Comparison of ENCODE assay signal across 8 cellular contexts in the genomic region with DNA sequence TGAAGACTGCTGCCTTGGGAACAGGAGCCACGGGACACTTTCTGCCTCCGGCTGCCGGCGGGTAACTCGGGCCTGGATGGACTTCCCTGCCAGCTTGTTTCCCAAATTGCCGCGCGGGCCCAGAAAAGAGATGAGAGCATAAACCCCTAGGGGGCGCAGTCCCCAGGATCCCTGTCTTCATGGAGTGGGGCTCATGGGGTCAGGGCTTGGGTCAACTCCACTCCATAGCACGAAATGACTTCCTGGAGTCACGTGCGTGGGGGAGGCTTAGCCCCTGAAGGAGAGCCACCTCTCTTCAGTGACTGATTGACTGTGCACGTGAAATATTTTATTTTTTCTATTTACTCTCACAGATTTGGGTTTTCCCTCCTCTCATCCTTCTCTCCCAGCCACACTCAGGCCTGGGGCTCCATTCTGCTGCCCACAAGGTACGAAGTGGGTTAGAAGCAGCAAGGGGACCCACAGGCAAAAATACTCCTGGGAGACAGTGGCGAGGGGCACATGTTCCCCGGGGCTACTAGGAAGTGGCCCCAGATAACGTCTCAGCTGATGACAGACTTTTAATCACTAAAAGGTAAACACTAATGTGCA. TPM values are rescaled to one million over a fixed set of nuclear protein-coding genes. Genes with fewer than 3 reads are reported as not detected.
DNase-seq lines count a peak whose midpoint lies in the region; ATAC-seq and TF ChIP-seq lines count a peak whose summit lies in the region.

No MANE protein-coding gene starts in this region.

- intact Hi-C loops in activated naive CD4-positive, alpha-beta T cell treated with anti-CD3 and anti-CD28 coated beads for 36 hours (cut with micrococcal nuclease): loop anchor here (2.0 to 10.0 kb wide), 2 partner anchors 351 to 709 kb away; no protein-coding TSS in a partner anchor
- intact Hi-C loops in lower leg skin (cut with DNase I; ENCODE audit: low total_unique reads): no loop called here

- no peaks in the 10 kb centered on the region for H3K9me3 Mint-ChIP-seq in activated naive CD4-positive, alpha-beta T cell treated with anti-CD3 and anti-CD28 coated beads for 36 hours

- H3K4me3 ChIP-seq in retinal pigment epithelial cell (ENCODE audit: low read length): no peak overlapping the region
- no peak overlapping the region for H3K4me3 ChIP-seq in lower leg skin (ENCODE audit: low read depth, poor library complexity, severe bottlenecking)

- CTCF ChIA-PET in activated naive CD4-positive, alpha-beta T cell treated with anti-CD3 and anti-CD28 coated beads for 36 hours (lab: Charles Lee): interaction anchor here (0.6 to 5.9 kb wide), 27 partner anchors 9 to 713 kb away, joined by 3 to 75 read pairs (median 4); partner anchors contain the start of genes ACYP1, EIF2B2 and PGF

- no peaks in the 10 kb centered on the region for H3K36me3 Mint-ChIP-seq in activated naive CD4-positive, alpha-beta T cell treated with anti-CD3 and anti-CD28 coated beads for 36 hours (ENCODE audit: low read depth)

- peak; percentile 72 for TF ChIP-seq CTCF in retinal pigment epithelial cell (conservative IDR thresholded peaks at IDR 0.05; ENCODE audit: low read depth, low read length)
- no peak for TF ChIP-seq CTCF in lower leg skin (IDR thresholded peaks at IDR 0.05)

- H3K27me3 Mint-ChIP-seq in activated naive CD4-positive, alpha-beta T cell treated with anti-CD3 and anti-CD28 coated beads for 36 hours (ENCODE audit: low read depth): no peaks in the 10 kb centered on the region

- no peak overlapping the region for H3K4me3 Mint-ChIP-seq in activated naive CD4-positive, alpha-beta T cell treated with anti-CD3 and anti-CD28 coated beads for 36 hours

- 73 to 81% methylated on average over 17 of the region's 17 CpGs for WGBS in lower leg skin, 2 donors

- peaks cover 26% of the 10 kb centered on the region for H3K4me1 Mint-ChIP-seq in activated naive CD4-positive, alpha-beta T cell treated with anti-CD3 and anti-CD28 coated beads for 36 hours (ENCODE audit: low read depth)

- DNase-seq in activated naive CD4-positive, alpha-beta T cell treated with anti-CD3 and anti-CD28 coated beads for 36 hours: peak; percentile 52
- no peak for DNase-seq in activated naive CD4-positive, alpha-beta T cell treated with Interleukin-2 at 50 U/mL for 16 hours
- DNase-seq in NCI-H1105 (lab: John Stamatoyannopoulos, UW): peak; percentile 7
- peak; percentile 68 for DNase-seq in dermis blood vessel endothelial cell
- DNase-seq in retinal pigment epithelial cell (ENCODE audit: low read depth): no peak
- no peak for DNase-seq in NCI-H128 (lab: John Stamatoyannopoulos, UW; ENCODE audit: unreplicated experiment)
- no peak for DNase-seq in lower leg skin (ENCODE audit: low spot score in 2 of 2)

- H3K27ac Mint-ChIP-seq in activated naive CD4-positive, alpha-beta T cell treated with anti-CD3 and anti-CD28 coated beads for 36 hours: no peak overlapping the region

- TF ChIP-seq POLR2A in lower leg skin (IDR thresholded peaks at IDR 0.05): no peak

- no peak for ATAC-seq in GM18511 (IDR thresholded peaks at IDR 0.05; ENCODE audit: unreplicated experiment)

RNA-seq across cellular contexts. Expression of gene PGF, which starts 10.0 kb away (rescaled TPM):
- total RNA-seq in activated naive CD4-positive, alpha-beta T cell treated with anti-CD3 and anti-CD28 coated beads for 36 hours: under 1 TPM in 1 of 2 experiments, not detected in 1; 0.10 TPM
- total RNA-seq in dermis blood vessel endothelial cell (126 and 252 TPM in 2 replicates), lower leg skin (10 to 100 TPM in 3 of 4 donors, 1 to 10 TPM in 1; 9.8 to 22.3 (median 14.0) TPM)

RNA-seq across cellular contexts. Expression of gene RPS6KL1, which starts 22.3 kb away (rescaled TPM):
- 1 to 10 TPM; 4.5 to 6.8 TPM for total RNA-seq in activated naive CD4-positive, alpha-beta T cell treated with anti-CD3 and anti-CD28 coated beads for 36 hours
- total RNA-seq in dermis blood vessel endothelial cell: 10.4 and 12.4 TPM in 2 replicates
- 1 to 10 TPM in 2 of 4 donors, under 1 TPM in 2; 0.38 to 3.7 (median 2.1) TPM for total RNA-seq in lower leg skin

RNA-seq across cellular contexts. Expression of gene EIF2B2, which starts 57.4 kb away (rescaled TPM):
- total RNA-seq in activated naive CD4-positive, alpha-beta T cell treated with anti-CD3 and anti-CD28 coated beads for 36 hours: 10 to 100 TPM; 64.8 to 65.4 TPM
- total RNA-seq in dermis blood vessel endothelial cell (85.6 and 134 TPM in 2 replicates), lower leg skin (10 to 100 TPM; 37.0 to 45.6 (median 37.9) TPM)

Comparison
In these comparisons a context has a peak if more than half of its experiments do, and no peak if none do; other contexts are left out.
1. DNase-seq: peak in activated naive CD4-positive, alpha-beta T cell treated with anti-CD3 and anti-CD28 coated beads for 36 hours (single experiment), NCI-H1105 (single experiment) and dermis blood vessel endothelial cell (single experiment); none in activated naive CD4-positive, alpha-beta T cell treated with Interleukin-2 at 50 U/mL for 16 hours (single experiment), retinal pigment epithelial cell (single experiment), NCI-H128 (single experiment) and lower leg skin (0 of 2).